In genomic region chr2:221343524-221343923, GRCh38 we compare ENCODE assay signal across 20 cellular contexts.
"Had no signal": no experiment of that assay in that cellular context is flagged by ENCODE, and none has a peak within 500 bp of the region (broad histone marks: within the 10 kb centered on the region; RNA-seq: fewer than 3 reads in every experiment).

No MANE protein-coding gene starts in this region.

- H3K36me3 Mint-ChIP-seq: activated CD8-positive, alpha-beta memory T cell treated with anti-CD3 and anti-CD28 coated beads, Interleukin-2, amount 10 ng/mL, durations not matched to agents 7 days and 5 days; activated naive CD4-positive, alpha-beta T cell treated with anti-CD3 and anti-CD28 coated beads, Interleukin-2, amount 50 U/mL, for 72 hours; naive thymus-derived CD8-positive, alpha-beta T cell; stimulated activated effector memory CD8-positive, alpha-beta T cell treated with anti-CD3 and anti-CD28 coated beads, Interleukin-12 subunit alpha, Interleukin-12 subunit beta, amount 100 ng/mL, for 72 hours had no signal

- H3K9me3 Mint-ChIP-seq: activated T-cell treated with anti-CD3 and anti-CD28 coated beads, Interleukin-2, amount 50 U/mL, for 24 hours; central memory CD8-positive, alpha-beta T cell; stimulated activated effector memory CD8-positive, alpha-beta T cell treated with anti-CD3 and anti-CD28 coated beads, Interleukin-12 subunit alpha, Interleukin-12 subunit beta, amount 100 ng/mL, for 72 hours had no signal

- DNase-seq: activated CD4-positive, alpha-beta T cell treated with anti-CD3 and anti-CD28 coated beads, Interleukin-2, amount 50 U/mL, for 4 hours; activated CD8-positive, alpha-beta memory T cell treated with anti-CD3 and anti-CD28 coated beads, Interleukin-2, amount 10 ng/mL, durations not matched to agents 7 days and 5 days; activated effector memory CD4-positive, alpha-beta T cell treated with anti-CD3 and anti-CD28 coated beads, Interleukin-2, amount 50 U/mL, for 16 hours; activated T-cell treated with anti-CD3 and anti-CD28 coated beads, Interleukin-2, amount 50 U/mL, for 24 hours; amniotic stem cell; body of pancreas; cortex of kidney; effector memory CD4-positive, alpha-beta T cell; gastrocnemius medialis; heart right ventricle; mammary epithelial cell; mucosa of descending colon; naive thymus-derived CD8-positive, alpha-beta T cell; retina; transverse colon had no signal

- H3K4me1 Mint-ChIP-seq: activated CD8-positive, alpha-beta memory T cell treated with anti-CD3 and anti-CD28 coated beads, Interleukin-2, amount 10 ng/mL, durations not matched to agents 7 days and 5 days; central memory CD8-positive, alpha-beta T cell; naive thymus-derived CD8-positive, alpha-beta T cell; stimulated activated effector memory CD8-positive, alpha-beta T cell treated with anti-CD3 and anti-CD28 coated beads, Interleukin-12 subunit alpha, Interleukin-12 subunit beta, amount 100 ng/mL, for 72 hours had no signal

- H3K27ac Mint-ChIP-seq: activated CD8-positive, alpha-beta memory T cell treated with anti-CD3 and anti-CD28 coated beads, Interleukin-2, amount 10 ng/mL, durations not matched to agents 7 days and 5 days; activated naive CD4-positive, alpha-beta T cell treated with anti-CD3 and anti-CD28 coated beads, Interleukin-2, amount 50 U/mL, for 72 hours; activated T-cell treated with anti-CD3 and anti-CD28 coated beads, Interleukin-2, amount 50 U/mL, for 24 hours; naive thymus-derived CD8-positive, alpha-beta T cell; stimulated activated effector memory CD8-positive, alpha-beta T cell treated with anti-CD3 and anti-CD28 coated beads, Interleukin-12 subunit alpha, Interleukin-12 subunit beta, amount 100 ng/mL, for 72 hours had no signal

- H3K4me3 Mint-ChIP-seq: activated CD8-positive, alpha-beta memory T cell treated with anti-CD3 and anti-CD28 coated beads, Interleukin-2, amount 10 ng/mL, durations not matched to agents 7 days and 5 days; activated T-cell treated with anti-CD3 and anti-CD28 coated beads, Interleukin-2, amount 50 U/mL, for 24 hours; central memory CD8-positive, alpha-beta T cell; naive thymus-derived CD8-positive, alpha-beta T cell; stimulated activated effector memory CD8-positive, alpha-beta T cell treated with anti-CD3 and anti-CD28 coated beads, Interleukin-12 subunit alpha, Interleukin-12 subunit beta, amount 100 ng/mL, for 72 hours had no signal

- ATAC-seq: activated CD4-positive, CD25-positive, alpha-beta regulatory T cell treated with anti-CD3 and anti-CD28 coated beads, Interleukin-2, amount 50 U/mL, for 24 hours; activated CD8-positive, alpha-beta memory T cell treated with anti-CD3 and anti-CD28 coated beads, Interleukin-2, amount 10 ng/mL, durations not matched to agents 7 days and 5 days; activated naive CD4-positive, alpha-beta T cell treated with anti-CD3 and anti-CD28 coated beads, Interleukin-2, amount 50 U/mL, for 72 hours; body of pancreas; gastrocnemius medialis; heart right ventricle; left lobe of liver; mucosa of descending colon; naive thymus-derived CD8-positive, alpha-beta T cell; stimulated activated effector memory CD8-positive, alpha-beta T cell treated with anti-CD3 and anti-CD28 coated beads, Interleukin-12 subunit alpha, Interleukin-12 subunit beta, amount 100 ng/mL, for 72 hours had no signal
